1 cellular context compared by ENCODE assay signal in the genomic region with DNA sequence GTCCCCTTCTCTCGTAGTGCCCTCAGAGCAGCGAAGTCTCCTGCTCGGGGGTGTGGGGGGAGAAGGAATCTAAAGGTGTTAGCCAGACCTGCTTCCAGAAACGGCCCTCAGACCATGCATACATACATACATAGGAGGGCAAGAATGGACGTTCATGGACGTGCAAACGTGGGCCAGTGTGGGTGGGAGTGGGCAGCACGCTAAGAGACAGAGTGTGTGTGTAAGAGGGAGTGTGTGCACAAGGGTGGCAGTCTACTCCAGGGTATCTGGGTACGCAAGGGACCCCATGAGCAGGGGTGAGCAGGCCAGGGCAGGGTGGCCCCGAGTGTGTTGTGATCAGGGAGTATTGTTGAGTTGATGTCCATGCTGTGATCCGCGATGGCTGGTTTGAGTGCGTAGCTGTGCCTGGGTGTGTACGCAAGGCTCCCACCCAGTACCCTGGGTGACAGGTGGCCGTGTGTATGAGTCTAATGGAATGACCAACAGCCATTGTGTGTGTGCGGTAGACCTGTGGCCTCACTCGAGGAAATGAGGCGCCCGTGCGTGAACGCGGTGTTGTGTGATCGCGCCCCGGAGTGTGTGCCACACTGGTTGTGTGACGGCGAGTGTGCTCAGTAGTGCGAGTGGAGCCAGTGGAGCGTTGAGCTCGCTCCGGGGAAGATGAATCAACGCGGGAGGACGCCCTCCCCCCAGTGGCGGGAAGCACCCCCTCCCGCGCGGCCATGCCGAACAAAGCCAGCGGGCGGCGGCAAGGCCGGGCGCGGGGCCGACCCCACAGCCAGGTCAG.
TF ChIP-seq lines count a peak whose summit lies in the region.

No MANE protein-coding gene starts in this region.

TF ChIP-seq in HepG2, 621 proteins besides CTCF, POLR2A, EP300 and RAD21 (continued from another document):
- TF ChIP-seq ZNF337 (CRISPR knock-in tag; IDR thresholded peaks at IDR 0.05; ENCODE audit: borderline replicate concordance, low read depth) (no peak), RCOR2 (CRISPR knock-in tag; IDR thresholded peaks at IDR 0.05) (no peak), HDAC2 (CRISPR knock-in tag; IDR thresholded peaks at IDR 0.05) (no peak), ZNF83 (CRISPR knock-in tag; IDR thresholded peaks at IDR 0.05; ENCODE audit: borderline replicate concordance) (no peak), TOPORS (CRISPR knock-in tag; IDR thresholded peaks at IDR 0.05) (no peak), POGZ (CRISPR knock-in tag; IDR thresholded peaks at IDR 0.05) (no peak), KDM5A (IDR thresholded peaks at IDR 0.05; ENCODE audit: borderline replicate concordance, low read length) (no peak), XBP1 (CRISPR knock-in tag; IDR thresholded peaks at IDR 0.05) (no peak), ZNF557 (CRISPR knock-in tag; IDR thresholded peaks at IDR 0.05) (no peak), CBX5 (CRISPR knock-in tag; IDR thresholded peaks at IDR 0.05; ENCODE audit: borderline replicate concordance) (no peak), BORCS8-MEF2B (CRISPR knock-in tag; IDR thresholded peaks at IDR 0.05) (no peak), PLRG1 (conservative IDR thresholded peaks at IDR 0.05) (no peak), PCBP1 (IDR thresholded peaks at IDR 0.05; ENCODE audit: borderline replicate concordance, low read depth, low read length) (no peak), TBX3 (IDR thresholded peaks at IDR 0.05; ENCODE audit: borderline replicate concordance) (no peak), ZNF496 (CRISPR knock-in tag; IDR thresholded peaks at IDR 0.05; ENCODE audit: insufficient replicate concordance) (no peak), ETV6 (CRISPR knock-in tag; conservative IDR thresholded peaks at IDR 0.05) (no peak)
- TF ChIP-seq, protein P1, sequence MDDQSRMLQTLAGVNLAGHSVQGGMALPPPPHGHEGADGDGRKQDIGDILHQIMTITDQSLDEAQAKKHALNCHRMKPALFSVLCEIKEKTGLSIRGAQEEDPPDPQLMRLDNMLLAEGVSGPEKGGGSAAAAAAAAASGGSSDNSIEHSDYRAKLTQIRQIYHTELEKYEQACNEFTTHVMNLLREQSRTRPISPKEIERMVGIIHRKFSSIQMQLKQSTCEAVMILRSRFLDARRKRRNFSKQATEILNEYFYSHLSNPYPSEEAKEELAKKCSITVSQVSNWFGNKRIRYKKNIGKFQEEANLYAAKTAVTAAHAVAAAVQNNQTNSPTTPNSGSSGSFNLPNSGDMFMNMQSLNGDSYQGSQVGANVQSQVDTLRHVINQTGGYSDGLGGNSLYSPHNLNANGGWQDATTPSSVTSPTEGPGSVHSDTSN (CRISPR knock-in tag; IDR thresholded peaks at IDR 0.05; ENCODE audit: borderline replicate concordance): no peak
- TF ChIP-seq, protein P2, sequence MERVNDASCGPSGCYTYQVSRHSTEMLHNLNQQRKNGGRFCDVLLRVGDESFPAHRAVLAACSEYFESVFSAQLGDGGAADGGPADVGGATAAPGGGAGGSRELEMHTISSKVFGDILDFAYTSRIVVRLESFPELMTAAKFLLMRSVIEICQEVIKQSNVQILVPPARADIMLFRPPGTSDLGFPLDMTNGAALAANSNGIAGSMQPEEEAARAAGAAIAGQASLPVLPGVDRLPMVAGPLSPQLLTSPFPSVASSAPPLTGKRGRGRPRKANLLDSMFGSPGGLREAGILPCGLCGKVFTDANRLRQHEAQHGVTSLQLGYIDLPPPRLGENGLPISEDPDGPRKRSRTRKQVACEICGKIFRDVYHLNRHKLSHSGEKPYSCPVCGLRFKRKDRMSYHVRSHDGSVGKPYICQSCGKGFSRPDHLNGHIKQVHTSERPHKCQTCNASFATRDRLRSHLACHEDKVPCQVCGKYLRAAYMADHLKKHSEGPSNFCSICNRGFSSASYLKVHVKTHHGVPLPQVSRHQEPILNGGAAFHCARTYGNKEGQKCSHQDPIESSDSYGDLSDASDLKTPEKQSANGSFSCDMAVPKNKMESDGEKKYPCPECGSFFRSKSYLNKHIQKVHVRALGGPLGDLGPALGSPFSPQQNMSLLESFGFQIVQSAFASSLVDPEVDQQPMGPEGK (CRISPR knock-in tag; IDR thresholded peaks at IDR 0.05): peak; percentile 51
- TF ChIP-seq, protein P3, sequence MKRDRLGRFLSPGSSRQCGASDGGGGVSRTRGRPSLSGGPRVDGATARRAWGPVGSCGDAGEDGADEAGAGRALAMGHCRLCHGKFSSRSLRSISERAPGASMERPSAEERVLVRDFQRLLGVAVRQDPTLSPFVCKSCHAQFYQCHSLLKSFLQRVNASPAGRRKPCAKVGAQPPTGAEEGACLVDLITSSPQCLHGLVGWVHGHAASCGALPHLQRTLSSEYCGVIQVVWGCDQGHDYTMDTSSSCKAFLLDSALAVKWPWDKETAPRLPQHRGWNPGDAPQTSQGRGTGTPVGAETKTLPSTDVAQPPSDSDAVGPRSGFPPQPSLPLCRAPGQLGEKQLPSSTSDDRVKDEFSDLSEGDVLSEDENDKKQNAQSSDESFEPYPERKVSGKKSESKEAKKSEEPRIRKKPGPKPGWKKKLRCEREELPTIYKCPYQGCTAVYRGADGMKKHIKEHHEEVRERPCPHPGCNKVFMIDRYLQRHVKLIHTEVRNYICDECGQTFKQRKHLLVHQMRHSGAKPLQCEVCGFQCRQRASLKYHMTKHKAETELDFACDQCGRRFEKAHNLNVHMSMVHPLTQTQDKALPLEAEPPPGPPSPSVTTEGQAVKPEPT (CRISPR knock-in tag; IDR thresholded peaks at IDR 0.05; ENCODE audit: low read depth): no peak
- TF ChIP-seq, protein P4, sequence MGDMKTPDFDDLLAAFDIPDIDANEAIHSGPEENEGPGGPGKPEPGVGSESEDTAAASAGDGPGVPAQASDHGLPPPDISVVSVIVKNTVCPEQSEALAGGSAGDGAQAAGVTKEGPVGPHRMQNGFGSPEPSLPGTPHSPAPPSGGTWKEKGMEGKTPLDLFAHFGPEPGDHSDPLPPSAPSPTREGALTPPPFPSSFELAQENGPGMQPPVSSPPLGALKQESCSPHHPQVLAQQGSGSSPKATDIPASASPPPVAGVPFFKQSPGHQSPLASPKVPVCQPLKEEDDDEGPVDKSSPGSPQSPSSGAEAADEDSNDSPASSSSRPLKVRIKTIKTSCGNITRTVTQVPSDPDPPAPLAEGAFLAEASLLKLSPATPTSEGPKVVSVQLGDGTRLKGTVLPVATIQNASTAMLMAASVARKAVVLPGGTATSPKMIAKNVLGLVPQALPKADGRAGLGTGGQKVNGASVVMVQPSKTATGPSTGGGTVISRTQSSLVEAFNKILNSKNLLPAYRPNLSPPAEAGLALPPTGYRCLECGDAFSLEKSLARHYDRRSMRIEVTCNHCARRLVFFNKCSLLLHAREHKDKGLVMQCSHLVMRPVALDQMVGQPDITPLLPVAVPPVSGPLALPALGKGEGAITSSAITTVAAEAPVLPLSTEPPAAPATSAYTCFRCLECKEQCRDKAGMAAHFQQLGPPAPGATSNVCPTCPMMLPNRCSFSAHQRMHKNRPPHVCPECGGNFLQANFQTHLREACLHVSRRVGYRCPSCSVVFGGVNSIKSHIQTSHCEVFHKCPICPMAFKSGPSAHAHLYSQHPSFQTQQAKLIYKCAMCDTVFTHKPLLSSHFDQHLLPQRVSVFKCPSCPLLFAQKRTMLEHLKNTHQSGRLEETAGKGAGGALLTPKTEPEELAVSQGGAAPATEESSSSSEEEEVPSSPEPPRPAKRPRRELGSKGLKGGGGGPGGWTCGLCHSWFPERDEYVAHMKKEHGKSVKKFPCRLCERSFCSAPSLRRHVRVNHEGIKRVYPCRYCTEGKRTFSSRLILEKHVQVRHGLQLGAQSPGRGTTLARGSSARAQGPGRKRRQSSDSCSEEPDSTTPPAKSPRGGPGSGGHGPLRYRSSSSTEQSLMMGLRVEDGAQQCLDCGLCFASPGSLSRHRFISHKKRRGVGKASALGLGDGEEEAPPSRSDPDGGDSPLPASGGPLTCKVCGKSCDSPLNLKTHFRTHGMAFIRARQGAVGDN (CRISPR knock-in tag; IDR thresholded peaks at IDR 0.05): peak; percentile 2; the same call in 1 of the 2 replicates
- TF ChIP-seq, protein P5, sequence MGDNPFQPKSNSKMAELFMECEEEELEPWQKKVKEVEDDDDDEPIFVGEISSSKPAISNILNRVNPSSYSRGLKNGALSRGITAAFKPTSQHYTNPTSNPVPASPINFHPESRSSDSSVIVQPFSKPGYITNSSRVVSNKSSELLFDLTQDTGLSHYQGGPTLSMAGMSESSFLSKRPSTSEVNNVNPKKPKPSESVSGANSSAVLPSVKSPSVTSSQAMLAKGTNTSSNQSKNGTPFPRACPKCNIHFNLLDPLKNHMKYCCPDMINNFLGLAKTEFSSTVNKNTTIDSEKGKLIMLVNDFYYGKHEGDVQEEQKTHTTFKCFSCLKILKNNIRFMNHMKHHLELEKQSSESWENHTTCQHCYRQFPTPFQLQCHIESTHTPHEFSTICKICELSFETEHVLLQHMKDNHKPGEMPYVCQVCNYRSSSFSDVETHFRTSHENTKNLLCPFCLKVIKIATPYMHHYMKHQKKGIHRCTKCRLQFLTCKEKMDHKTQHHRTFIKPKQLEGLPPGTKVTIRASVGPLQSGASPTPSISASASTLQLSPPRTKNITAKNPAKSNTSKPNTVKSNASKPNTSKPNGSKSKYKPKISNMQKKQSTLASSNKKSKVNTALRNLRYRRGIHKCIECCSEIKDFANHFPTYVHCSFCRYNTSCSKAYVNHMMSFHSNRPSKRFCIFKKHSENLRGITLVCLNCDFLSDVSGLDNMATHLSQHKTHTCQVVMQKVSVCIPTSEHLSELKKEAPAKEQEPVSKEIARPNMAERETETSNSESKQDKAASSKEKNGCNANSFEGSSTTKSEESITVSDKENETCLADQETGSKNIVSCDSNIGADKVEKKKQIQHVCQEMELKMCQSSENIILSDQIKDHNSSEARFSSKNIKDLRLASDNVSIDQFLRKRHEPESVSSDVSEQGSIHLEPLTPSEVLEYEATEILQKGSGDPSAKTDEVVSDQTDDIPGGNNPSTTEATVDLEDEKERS (CRISPR knock-in tag; IDR thresholded peaks at IDR 0.05): no peak
- TF ChIP-seq, protein P6, sequence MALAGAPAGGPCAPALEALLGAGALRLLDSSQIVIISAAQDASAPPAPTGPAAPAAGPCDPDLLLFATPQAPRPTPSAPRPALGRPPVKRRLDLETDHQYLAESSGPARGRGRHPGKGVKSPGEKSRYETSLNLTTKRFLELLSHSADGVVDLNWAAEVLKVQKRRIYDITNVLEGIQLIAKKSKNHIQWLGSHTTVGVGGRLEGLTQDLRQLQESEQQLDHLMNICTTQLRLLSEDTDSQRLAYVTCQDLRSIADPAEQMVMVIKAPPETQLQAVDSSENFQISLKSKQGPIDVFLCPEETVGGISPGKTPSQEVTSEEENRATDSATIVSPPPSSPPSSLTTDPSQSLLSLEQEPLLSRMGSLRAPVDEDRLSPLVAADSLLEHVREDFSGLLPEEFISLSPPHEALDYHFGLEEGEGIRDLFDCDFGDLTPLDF (CRISPR knock-in tag; IDR thresholded peaks at IDR 0.05): no peak
- TF ChIP-seq, protein P7, sequence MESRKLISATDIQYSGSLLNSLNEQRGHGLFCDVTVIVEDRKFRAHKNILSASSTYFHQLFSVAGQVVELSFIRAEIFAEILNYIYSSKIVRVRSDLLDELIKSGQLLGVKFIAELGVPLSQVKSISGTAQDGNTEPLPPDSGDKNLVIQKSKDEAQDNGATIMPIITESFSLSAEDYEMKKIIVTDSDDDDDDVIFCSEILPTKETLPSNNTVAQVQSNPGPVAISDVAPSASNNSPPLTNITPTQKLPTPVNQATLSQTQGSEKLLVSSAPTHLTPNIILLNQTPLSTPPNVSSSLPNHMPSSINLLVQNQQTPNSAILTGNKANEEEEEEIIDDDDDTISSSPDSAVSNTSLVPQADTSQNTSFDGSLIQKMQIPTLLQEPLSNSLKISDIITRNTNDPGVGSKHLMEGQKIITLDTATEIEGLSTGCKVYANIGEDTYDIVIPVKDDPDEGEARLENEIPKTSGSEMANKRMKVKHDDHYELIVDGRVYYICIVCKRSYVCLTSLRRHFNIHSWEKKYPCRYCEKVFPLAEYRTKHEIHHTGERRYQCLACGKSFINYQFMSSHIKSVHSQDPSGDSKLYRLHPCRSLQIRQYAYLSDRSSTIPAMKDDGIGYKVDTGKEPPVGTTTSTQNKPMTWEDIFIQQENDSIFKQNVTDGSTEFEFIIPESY (CRISPR knock-in tag; IDR thresholded peaks at IDR 0.05): peak; percentile 80; the same call in 1 of the 2 replicates
- TF ChIP-seq, protein P8, sequence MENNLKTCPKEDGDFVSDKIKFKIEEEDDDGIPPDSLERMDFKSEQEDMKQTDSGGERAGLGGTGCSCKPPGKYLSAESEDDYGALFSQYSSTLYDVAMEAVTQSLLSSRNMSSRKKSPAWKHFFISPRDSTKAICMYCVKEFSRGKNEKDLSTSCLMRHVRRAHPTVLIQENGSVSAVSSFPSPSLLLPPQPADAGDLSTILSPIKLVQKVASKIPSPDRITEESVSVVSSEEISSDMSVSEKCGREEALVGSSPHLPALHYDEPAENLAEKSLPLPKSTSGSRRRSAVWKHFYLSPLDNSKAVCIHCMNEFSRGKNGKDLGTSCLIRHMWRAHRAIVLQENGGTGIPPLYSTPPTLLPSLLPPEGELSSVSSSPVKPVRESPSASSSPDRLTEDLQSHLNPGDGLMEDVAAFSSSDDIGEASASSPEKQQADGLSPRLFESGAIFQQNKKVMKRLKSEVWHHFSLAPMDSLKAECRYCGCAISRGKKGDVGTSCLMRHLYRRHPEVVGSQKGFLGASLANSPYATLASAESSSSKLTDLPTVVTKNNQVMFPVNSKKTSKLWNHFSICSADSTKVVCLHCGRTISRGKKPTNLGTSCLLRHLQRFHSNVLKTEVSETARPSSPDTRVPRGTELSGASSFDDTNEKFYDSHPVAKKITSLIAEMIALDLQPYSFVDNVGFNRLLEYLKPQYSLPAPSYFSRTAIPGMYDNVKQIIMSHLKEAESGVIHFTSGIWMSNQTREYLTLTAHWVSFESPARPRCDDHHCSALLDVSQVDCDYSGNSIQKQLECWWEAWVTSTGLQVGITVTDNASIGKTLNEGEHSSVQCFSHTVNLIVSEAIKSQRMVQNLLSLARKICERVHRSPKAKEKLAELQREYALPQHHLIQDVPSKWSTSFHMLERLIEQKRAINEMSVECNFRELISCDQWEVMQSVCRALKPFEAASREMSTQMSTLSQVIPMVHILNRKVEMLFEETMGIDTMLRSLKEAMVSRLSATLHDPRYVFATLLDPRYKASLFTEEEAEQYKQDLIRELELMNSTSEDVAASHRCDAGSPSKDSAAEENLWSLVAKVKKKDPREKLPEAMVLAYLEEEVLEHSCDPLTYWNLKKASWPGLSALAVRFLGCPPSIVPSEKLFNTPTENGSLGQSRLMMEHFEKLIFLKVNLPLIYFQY (CRISPR knock-in tag; IDR thresholded peaks at IDR 0.05; ENCODE audit: borderline replicate concordance): no peak
